Comparison of ENCODE assay signal across 8 cellular contexts in genomic region chr15:44537728-44538240, GRCh38. TPM values are rescaled to one million over a fixed set of nuclear protein-coding genes. Genes with fewer than 3 reads are reported as not detected.
A peak's percentile ranks its signal among the peaks of the same experiment; 100 is the strongest.
DNase-seq lines count a peak whose midpoint lies in the region; ATAC-seq, FAIRE-seq and TF ChIP-seq lines count a peak whose summit lies in the region.

No MANE protein-coding gene starts in this region.

- intact Hi-C loops in right cardiac atrium (cut with DNase I): no loop called here

- H3K27ac Mint-ChIP-seq in HFFc6: peak overlapping the region; percentile 98
- H3K27ac Mint-ChIP-seq in activated CD8-positive, alpha-beta T cell treated with anti-CD3 and anti-CD28 coated beads, Interleukin-2, amount 10 ng/mL, durations not matched to agents 7 days and 5 days: peak overlapping the region; percentile 84

- peak overlapping the region; percentile 94 for H3K4me2 ChIP-seq in skeletal muscle satellite cell (ENCODE audit: low read length)

- DNase-seq in AG10803 (ENCODE audit: low read depth) (peak; percentile 46), HFFc6 (peak; percentile 44), right cardiac atrium (no peak), OCI-M2 (lab: John Stamatoyannopoulos, UW; ENCODE audit: unreplicated experiment) (no peak), Kasumi-1 (lab: John Stamatoyannopoulos, UW) (no peak), frontal cortex (ENCODE audit: low spot score in 2 of 2) (no peak)
- peak; percentile 38 for DNase-seq in activated CD8-positive, alpha-beta T cell treated with anti-CD3 and anti-CD28 coated beads, Interleukin-2, amount 10 ng/mL, durations not matched to agents 7 days and 5 days

- no peak for ATAC-seq in activated CD8-positive, alpha-beta T cell treated with anti-CD3 and anti-CD28 coated beads, Interleukin-2, amount 10 ng/mL, durations not matched to agents 7 days and 5 days
- no peak for ATAC-seq in right cardiac atrium

- TF ChIP-seq CTCF in AG10803 (conservative IDR thresholded peaks at IDR 0.05; ENCODE audit: low read length) (no peak), HFFc6 (IDR thresholded peaks at IDR 0.05) (peak; percentile 24)

- no peaks in the 10 kb centered on the region for H3K9me3 ChIP-seq in right cardiac atrium (ENCODE audit: control insufficient read depth, low read length)
- no peaks in the 10 kb centered on the region for H3K9me3 ChIP-seq in skeletal muscle satellite cell (replicated peaks; ENCODE audit: low read length)

- H3K9ac ChIP-seq in skeletal muscle satellite cell (ENCODE audit: low read depth, low read length): peak overlapping the region; percentile 98

- H3K4me3 Mint-ChIP-seq in HFFc6: peak overlapping the region; percentile 95
- peak overlapping the region; percentile 78 for H3K4me3 Mint-ChIP-seq in activated CD8-positive, alpha-beta T cell treated with anti-CD3 and anti-CD28 coated beads, Interleukin-2, amount 10 ng/mL, durations not matched to agents 7 days and 5 days

- POLR2A ChIA-PET in activated CD8-positive, alpha-beta T cell treated with anti-CD3 and anti-CD28 coated beads, Interleukin-2, amount 10 ng/mL, durations not matched to agents 7 days and 5 days (lab: Charles Lee): interaction anchor here (0.7 to 3.7 kb wide), 10 partner anchors 9 to 250 kb away, joined by 3 to 54 read pairs (median 6); partner anchors contain the start of genes B2M, CTDSPL2, GOLM2 and PATL2

- CTCF ChIA-PET in activated CD8-positive, alpha-beta T cell treated with anti-CD3 and anti-CD28 coated beads, Interleukin-2, amount 10 ng/mL, durations not matched to agents 7 days and 5 days (lab: Charles Lee): interaction anchor here (0.9 to 2.5 kb wide), 3 partner anchors 9 to 40 kb away, joined by 3 to 20 read pairs (median 4); no protein-coding TSS in a partner anchor

- no peaks in the 10 kb centered on the region for H3K27me3 ChIP-seq in right cardiac atrium (ENCODE audit: control insufficient read depth, insufficient read depth)
- H3K27me3 ChIP-seq in skeletal muscle satellite cell (ENCODE audit: control insufficient read depth, insufficient read depth, low read length): no peaks in the 10 kb centered on the region

- no peaks in the 10 kb centered on the region for H3K9me3 Mint-ChIP-seq in HFFc6
- H3K9me3 Mint-ChIP-seq in activated CD8-positive, alpha-beta T cell treated with anti-CD3 and anti-CD28 coated beads, Interleukin-2, amount 10 ng/mL, durations not matched to agents 7 days and 5 days (ENCODE audit: insufficient read depth): no peaks in the 10 kb centered on the region

- peaks cover 58% of the 10 kb centered on the region for H3K4me1 Mint-ChIP-seq in HFFc6 (ENCODE audit: low read depth)
- H3K4me1 Mint-ChIP-seq in activated CD8-positive, alpha-beta T cell treated with anti-CD3 and anti-CD28 coated beads, Interleukin-2, amount 10 ng/mL, durations not matched to agents 7 days and 5 days (ENCODE audit: low read depth): peaks cover 57% of the 10 kb centered on the region

- H3K4me1 ChIP-seq in right cardiac atrium (ENCODE audit: control insufficient read depth, insufficient read depth, low read length): no peaks in the 10 kb centered on the region
- H3K4me1 ChIP-seq in skeletal muscle satellite cell (ENCODE audit: control insufficient read depth, insufficient read depth, low read length): peaks cover 34% of the 10 kb centered on the region

- H3K36me3 ChIP-seq in skeletal muscle satellite cell (ENCODE audit: insufficient read depth, low read length): peaks cover 35% of the 10 kb centered on the region

- peaks cover 5% of the 10 kb centered on the region for H3K27me3 Mint-ChIP-seq in HFFc6 (ENCODE audit: insufficient read depth)
- no peaks in the 10 kb centered on the region for H3K27me3 Mint-ChIP-seq in activated CD8-positive, alpha-beta T cell treated with anti-CD3 and anti-CD28 coated beads, Interleukin-2, amount 10 ng/mL, durations not matched to agents 7 days and 5 days (ENCODE audit: low read depth)

- peak overlapping the region; percentile 83 for H3K4me3 ChIP-seq in AG10803 (ENCODE audit: low read length)
- H3K4me3 ChIP-seq in right cardiac atrium (ENCODE audit: low read length): peak overlapping the region; percentile 56
- peak overlapping the region; percentile 95 for H3K4me3 ChIP-seq in skeletal muscle satellite cell (ENCODE audit: low read length)

- WGBS in right cardiac atrium: 10% methylated on average over 13 of the region's 13 CpGs

- peak overlapping the region; percentile 62 for H3K27ac ChIP-seq in right cardiac atrium (ENCODE audit: low read length)

- FAIRE-seq in frontal cortex (lab: Jason Lieb, UNC): no peak

- H3K36me3 Mint-ChIP-seq in HFFc6 (ENCODE audit: low read depth): peaks cover 57% of the 10 kb centered on the region
- peaks cover 51% of the 10 kb centered on the region for H3K36me3 Mint-ChIP-seq in activated CD8-positive, alpha-beta T cell treated with anti-CD3 and anti-CD28 coated beads, Interleukin-2, amount 10 ng/mL, durations not matched to agents 7 days and 5 days (ENCODE audit: low read depth)

RNA-seq across cellular contexts. Expression of gene EIF3J, which starts 0.8 kb away (rescaled TPM):
- total RNA-seq in HFFc6 (2021; fragmentation: NEBNext Ultra II Directional; extraction: Animal tissue kit (Norgen Biotek cat#: 25700)): 100 to 1,000 TPM in 1 of 6 experiments, 10 to 100 TPM in 5; 83.2 to 120 (median 87.5) TPM
- total RNA-seq in activated CD8-positive, alpha-beta T cell treated with anti-CD3 and anti-CD28 coated beads, Interleukin-2, amount 10 ng/mL, durations not matched to agents 7 days and 5 days: 100 to 1,000 TPM in 1 of 2 experiments, 10 to 100 TPM in 1; 91.6 to 100 TPM
- total RNA-seq in right cardiac atrium (10 to 100 TPM; 52.9 to 73.5 (median 65.7) TPM), frontal cortex (63.6 TPM)
- polyA plus RNA-seq in right cardiac atrium: 40.8 TPM
- 32.4 and 40.6 TPM in 2 replicates for total RNA-seq in skeletal muscle satellite cell (2012; rRNA removed)

Comparison
In these comparisons a context has a peak if more than half of its experiments do, and no peak if none do; other contexts are left out.
1. DNase-seq: peak in AG10803 (single experiment), HFFc6 (single experiment) and activated CD8-positive, alpha-beta T cell treated with anti-CD3 and anti-CD28 coated beads, Interleukin-2, amount 10 ng/mL, durations not matched to agents 7 days and 5 days (single experiment); none in right cardiac atrium (0 of 3), OCI-M2 (single experiment), Kasumi-1 (0 of 2) and frontal cortex (0 of 2).
2. Peak in every context shown above with its lines, with median percentiles within 50 percentile points of each other: H3K4me3 ChIP-seq.